Comparison of ENCODE assay signal across 35 cellular contexts in genomic region chr7:52431082-52431815, GRCh38.
"Had no signal": no experiment of that assay in that cellular context is flagged by ENCODE, and none has a peak within 500 bp of the region (broad histone marks: within the 10 kb centered on the region; RNA-seq: fewer than 3 reads in every experiment).

No MANE protein-coding gene starts in this region.

- DNase-seq: activated B cell treated with CpG ODN at 0.5 μM for 24 hours; activated CD4-positive, alpha-beta memory T cell treated with anti-CD3 and anti-CD28 coated beads for 36 hours; activated CD4-positive, alpha-beta T cell treated with anti-CD3 and anti-CD28 coated beads for 48 hours; activated CD4-positive, alpha-beta T cell treated with anti-CD3 and anti-CD28 coated beads, Interleukin-2, amount 50 U/mL, for 1 hour; activated CD8-positive, alpha-beta memory T cell treated with anti-CD3 and anti-CD28 coated beads, Interleukin-2, amount 10 ng/mL, durations not matched to agents 7 days and 5 days; activated CD8-positive, alpha-beta memory T cell treated with anti-CD3 and anti-CD28 coated beads, Interleukin-2, amount 50 U/mL, for 48 hours; activated CD8-positive, alpha-beta T cell treated with anti-CD3 and anti-CD28 coated beads, Interleukin-2, amount 10 ng/mL, durations not matched to agents 7 days and 5 days; activated gamma-delta T cell; activated naive CD4-positive, alpha-beta T cell; activated naive CD4-positive, alpha-beta T cell treated with anti-CD3 and anti-CD28 coated beads, Interleukin-2, amount 10 ng/mL, durations not matched to agents 7 days and 5 days; activated naive CD8-positive, alpha-beta T cell treated with anti-CD3 and anti-CD28 coated beads, Interleukin-2, amount 10 ng/mL, durations not matched to agents 7 days and 5 days; activated T-cell treated with anti-CD3 and anti-CD28 coated beads for 4 hours; activated T-cell treated with anti-CD3 and anti-CD28 coated beads, Interleukin-2, amount 50 U/mL, for 24 hours; activated T-cell treated with anti-CD3 and anti-CD28 coated beads, Interleukin-2, amount 50 U/mL, for 72 hours; amniotic stem cell; brain microvascular endothelial cell; cortex of kidney; dermis blood vessel endothelial cell; effector CD4-positive, alpha-beta T cell; effector memory CD8-positive, alpha-beta T cell; erythroblast; foreskin keratinocyte; gastrocnemius medialis; T-helper 1 cell; T-helper 17 cell; T1000; WERI-Rb-1 had no signal

- H3K27ac ChIP-seq: brain microvascular endothelial cell, esophagus muscularis mucosa, foreskin keratinocyte, gastrocnemius medialis, WERI-Rb-1 had no signal

- H3K4me1 ChIP-seq: esophagus muscularis mucosa, foreskin keratinocyte, gastrocnemius medialis had no signal

- H3K4me1 Mint-ChIP-seq: activated B cell treated with CpG ODN at 0.5 μM for 24 hours; activated CD8-positive, alpha-beta memory T cell treated with anti-CD3 and anti-CD28 coated beads, Interleukin-2, amount 10 ng/mL, durations not matched to agents 7 days and 5 days; activated naive CD4-positive, alpha-beta T cell treated with anti-CD3 and anti-CD28 coated beads, Interleukin-2, amount 10 ng/mL, durations not matched to agents 7 days and 5 days; activated naive CD8-positive, alpha-beta T cell treated with anti-CD3 and anti-CD28 coated beads, Interleukin-2, amount 10 ng/mL, durations not matched to agents 7 days and 5 days; central memory CD8-positive, alpha-beta T cell; T-helper 17 cell had no signal

- H3K36me3 ChIP-seq: brain microvascular endothelial cell, esophagus muscularis mucosa, gastrocnemius medialis, WERI-Rb-1 had no signal

- FAIRE-seq: astrocyte, bronchial epithelial cell, colon had no signal

- H3K4me3 Mint-ChIP-seq: activated B cell treated with CpG ODN at 0.5 μM for 24 hours; activated CD4-positive, alpha-beta memory T cell treated with anti-CD3 and anti-CD28 coated beads for 36 hours; activated CD8-positive, alpha-beta memory T cell treated with anti-CD3 and anti-CD28 coated beads, Interleukin-2, amount 10 ng/mL, durations not matched to agents 7 days and 5 days; activated CD8-positive, alpha-beta T cell treated with anti-CD3 and anti-CD28 coated beads, Interleukin-2, amount 10 ng/mL, durations not matched to agents 7 days and 5 days; activated naive CD4-positive, alpha-beta T cell treated with anti-CD3 and anti-CD28 coated beads, Interleukin-2, amount 10 ng/mL, durations not matched to agents 7 days and 5 days; activated naive CD8-positive, alpha-beta T cell treated with anti-CD3 and anti-CD28 coated beads, Interleukin-2, amount 10 ng/mL, durations not matched to agents 7 days and 5 days; activated T-cell treated with anti-CD3 and anti-CD28 coated beads, Interleukin-2, amount 50 U/mL, for 24 hours; activated T-cell treated with anti-CD3 and anti-CD28 coated beads, Interleukin-2, amount 50 U/mL, for 72 hours; central memory CD8-positive, alpha-beta T cell; effector memory CD8-positive, alpha-beta T cell; T-helper 17 cell; T-helper 2 cell treated with Interferon-gamma antibody and Interleukin-4, amounts not matched to agents 5 μg/mL and 100 μg/mL, for 36 hours had no signal

- H3K27ac Mint-ChIP-seq: activated B cell treated with CpG ODN at 0.5 μM for 24 hours; activated CD4-positive, alpha-beta memory T cell treated with anti-CD3 and anti-CD28 coated beads for 36 hours; activated CD8-positive, alpha-beta memory T cell treated with anti-CD3 and anti-CD28 coated beads, Interleukin-2, amount 10 ng/mL, durations not matched to agents 7 days and 5 days; activated CD8-positive, alpha-beta T cell treated with anti-CD3 and anti-CD28 coated beads, Interleukin-2, amount 10 ng/mL, durations not matched to agents 7 days and 5 days; activated naive CD4-positive, alpha-beta T cell treated with anti-CD3 and anti-CD28 coated beads, Interleukin-2, amount 10 ng/mL, durations not matched to agents 7 days and 5 days; activated naive CD4-positive, alpha-beta T cell treated with anti-CD3 and anti-CD28 coated beads, Interleukin-2, amount 50 U/mL, for 72 hours; activated naive CD8-positive, alpha-beta T cell treated with anti-CD3 and anti-CD28 coated beads, Interleukin-2, amount 10 ng/mL, durations not matched to agents 7 days and 5 days; activated T-cell treated with anti-CD3 and anti-CD28 coated beads, Interleukin-2, amount 50 U/mL, for 24 hours; activated T-cell treated with anti-CD3 and anti-CD28 coated beads, Interleukin-2, amount 50 U/mL, for 72 hours; effector memory CD8-positive, alpha-beta T cell; T-helper 17 cell; T-helper 2 cell treated with Interferon-gamma antibody and Interleukin-4, amounts not matched to agents 5 μg/mL and 100 μg/mL, for 36 hours had no signal

- H3K4me3 ChIP-seq: esophagus muscularis mucosa, gastrocnemius medialis had no signal

- H3K36me3 Mint-ChIP-seq: activated CD4-positive, alpha-beta memory T cell treated with anti-CD3 and anti-CD28 coated beads for 36 hours; activated naive CD4-positive, alpha-beta T cell treated with anti-CD3 and anti-CD28 coated beads, Interleukin-2, amount 10 ng/mL, durations not matched to agents 7 days and 5 days; activated naive CD8-positive, alpha-beta T cell treated with anti-CD3 and anti-CD28 coated beads, Interleukin-2, amount 10 ng/mL, durations not matched to agents 7 days and 5 days had no signal

- H3K27me3 ChIP-seq: brain microvascular endothelial cell, esophagus muscularis mucosa, foreskin keratinocyte, gastrocnemius medialis had no signal

- H3K27me3 Mint-ChIP-seq: activated B cell treated with CpG ODN at 0.5 μM for 24 hours; activated CD4-positive, alpha-beta memory T cell treated with anti-CD3 and anti-CD28 coated beads for 36 hours; activated CD8-positive, alpha-beta memory T cell treated with anti-CD3 and anti-CD28 coated beads, Interleukin-2, amount 10 ng/mL, durations not matched to agents 7 days and 5 days; activated naive CD4-positive, alpha-beta T cell treated with anti-CD3 and anti-CD28 coated beads, Interleukin-2, amount 10 ng/mL, durations not matched to agents 7 days and 5 days; activated naive CD8-positive, alpha-beta T cell treated with anti-CD3 and anti-CD28 coated beads, Interleukin-2, amount 10 ng/mL, durations not matched to agents 7 days and 5 days; activated T-cell treated with anti-CD3 and anti-CD28 coated beads, Interleukin-2, amount 50 U/mL, for 24 hours; central memory CD8-positive, alpha-beta T cell; effector memory CD8-positive, alpha-beta T cell; T-helper 17 cell had no signal

- ATAC-seq: activated CD4-positive, CD25-positive, alpha-beta regulatory T cell treated with anti-CD3 and anti-CD28 coated beads, Interleukin-2, amount 50 U/mL, for 24 hours; activated CD8-positive, alpha-beta memory T cell treated with anti-CD3 and anti-CD28 coated beads, Interleukin-2, amount 10 ng/mL, durations not matched to agents 7 days and 5 days; activated CD8-positive, alpha-beta T cell treated with anti-CD3 and anti-CD28 coated beads, Interleukin-2, amount 10 ng/mL, durations not matched to agents 7 days and 5 days; activated naive CD4-positive, alpha-beta T cell treated with anti-CD3 and anti-CD28 coated beads, Interleukin-2, amount 50 U/mL, for 72 hours; activated T-cell treated with anti-CD3 and anti-CD28 coated beads, Interleukin-2, amount 50 U/mL, for 72 hours; effector memory CD8-positive, alpha-beta T cell; foreskin keratinocyte; gastrocnemius medialis; T-helper 17 cell had no signal
